Comparison of ENCODE assay signal across 1 cellular context in the genomic region with DNA sequence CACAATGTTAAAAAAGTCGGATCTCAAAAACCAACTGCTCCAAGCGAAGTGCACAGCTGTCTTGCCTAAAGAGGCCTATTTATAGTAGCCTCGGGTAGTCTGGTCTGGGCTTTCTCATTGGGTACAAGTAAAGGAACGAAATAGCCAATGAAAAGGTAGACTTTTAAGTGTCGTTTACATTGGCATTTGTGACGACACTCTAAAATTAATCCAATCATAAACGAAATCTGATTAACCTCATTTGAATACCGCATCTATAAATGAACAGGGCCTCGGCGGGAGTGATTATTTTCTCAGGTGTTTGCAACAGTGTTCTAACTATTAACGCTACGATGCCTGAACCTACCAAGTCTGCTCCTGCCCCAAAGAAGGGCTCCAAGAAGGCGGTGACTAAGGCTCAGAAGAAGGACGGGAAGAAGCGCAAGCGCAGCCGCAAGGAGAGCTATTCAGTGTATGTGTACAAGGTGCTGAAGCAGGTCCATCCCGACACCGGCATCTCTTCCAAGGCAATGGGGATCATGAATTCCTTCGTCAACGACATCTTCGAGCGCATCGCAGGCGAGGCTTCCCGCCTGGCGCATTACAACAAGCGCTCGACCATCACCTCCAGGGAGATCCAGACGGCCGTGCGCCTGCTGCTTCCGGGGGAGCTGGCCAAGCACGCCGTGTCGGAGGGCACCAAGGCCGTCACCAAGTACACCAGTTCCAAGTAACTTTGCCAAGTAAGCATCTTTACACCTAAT.
TF ChIP-seq lines count a peak whose summit lies in the region.

No MANE protein-coding gene starts in this region.

TF ChIP-seq in HepG2, 621 proteins besides CTCF, POLR2A, EP300 and RAD21 (continued from another document and continues in another):
- TF ChIP-seq, protein P1, sequence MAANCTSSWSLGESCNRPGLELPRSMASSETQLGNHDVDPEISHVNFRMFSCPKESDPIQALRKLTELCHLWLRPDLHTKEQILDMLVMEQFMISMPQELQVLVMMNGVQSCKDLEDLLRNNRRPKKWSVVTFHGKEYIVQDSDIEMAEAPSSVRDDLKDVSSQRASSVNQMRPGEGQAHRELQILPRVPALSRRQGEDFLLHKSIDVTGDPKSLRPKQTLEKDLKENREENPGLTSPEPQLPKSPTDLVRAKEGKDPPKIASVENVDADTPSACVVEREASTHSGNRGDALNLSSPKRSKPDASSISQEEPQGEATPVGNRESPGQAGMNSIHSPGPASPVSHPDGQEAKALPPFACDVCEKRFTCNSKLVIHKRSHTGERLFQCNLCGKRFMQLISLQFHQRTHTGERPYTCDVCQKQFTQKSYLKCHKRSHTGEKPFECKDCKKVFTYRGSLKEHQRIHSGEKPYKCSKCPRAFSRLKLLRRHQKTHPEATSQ (CRISPR knock-in tag; IDR thresholded peaks at IDR 0.05; ENCODE audit: borderline replicate concordance): peak; percentile 95; the same call in 1 of the 2 replicates
- TF ChIP-seq NFIC (IDR thresholded peaks at IDR 0.05; ENCODE audit: low read length) (peak; percentile 48; the same call in 1 of the 2 replicates), FOXA3 (CRISPR knock-in tag; IDR thresholded peaks at IDR 0.05) (0 out of 2 replicates have a peak, but pooled peaks have one; percentile 60), NFKB2 (CRISPR knock-in tag; IDR thresholded peaks at IDR 0.05; ENCODE audit: borderline replicate concordance) (no peak; the same call in 1 of the 2 replicates), SUZ12 (IDR thresholded peaks at IDR 0.05; ENCODE audit: low read depth, low read length) (0 out of 2 replicates have a peak, but pooled peaks have one; percentile 4), NR2C2 (CRISPR knock-in tag; IDR thresholded peaks at IDR 0.05; ENCODE audit: borderline replicate concordance) (no peak), SMARCC2 (IDR thresholded peaks at IDR 0.05) (no peak), FLYWCH1 (CRISPR knock-in tag; IDR thresholded peaks at IDR 0.05) (0 out of 2 replicates have a peak, but pooled peaks have one; percentile 65), ZNF446 (CRISPR knock-in tag; IDR thresholded peaks at IDR 0.05) (no peak), GABPA (IDR thresholded peaks at IDR 0.05; ENCODE audit: low read depth, low read length) (no peak), GABPA (CRISPR knock-in tag; IDR thresholded peaks at IDR 0.05; ENCODE audit: low read depth) (no peak; the same call in none of the 2 replicates), TBL1XR1 (IDR thresholded peaks at IDR 0.05; ENCODE audit: borderline replicate concordance, low read length, partially characterized antibody) (peak; percentile 40), ELK4 (CRISPR knock-in tag; IDR thresholded peaks at IDR 0.05; ENCODE audit: borderline replicate concordance) (no peak), PPARG (CRISPR knock-in tag; conservative IDR thresholded peaks at IDR 0.05) (peak; percentile 20), JUN (CRISPR knock-in tag; IDR thresholded peaks at IDR 0.05) (0 out of 2 replicates have a peak, but pooled peaks have one; percentile 16), ZBTB46 (CRISPR knock-in tag; IDR thresholded peaks at IDR 0.05; ENCODE audit: borderline replicate concordance) (no peak), MNT (IDR thresholded peaks at IDR 0.05) (no peak), ZNF646 (CRISPR knock-in tag; IDR thresholded peaks at IDR 0.05) (no peak), RBFOX2 (IDR thresholded peaks at IDR 0.05; ENCODE audit: low read depth, low read length) (peak; percentile 90; the same call in 1 of the 2 replicates), RFX1 (IDR thresholded peaks at IDR 0.05) (no peak), ZNF691 (CRISPR knock-in tag; IDR thresholded peaks at IDR 0.05; ENCODE audit: borderline replicate concordance, low read depth) (peak; percentile 68; the same call in 1 of the 2 replicates), ELF4 (CRISPR knock-in tag; IDR thresholded peaks at IDR 0.05; ENCODE audit: borderline replicate concordance) (0 out of 2 replicates have a peak, but pooled peaks have one; percentile 56), HNF4G (IDR thresholded peaks at IDR 0.05; ENCODE audit: borderline replicate concordance, low read depth, low read length) (no peak), HNF4G (CRISPR knock-in tag; IDR thresholded peaks at IDR 0.05; ENCODE audit: borderline replicate concordance, low read depth) (0 out of 2 replicates have a peak, but pooled peaks have one; percentile 34), ZNF207 (IDR thresholded peaks at IDR 0.05; ENCODE audit: borderline replicate concordance) (no peak), ZNF615 (CRISPR knock-in tag; IDR thresholded peaks at IDR 0.05; ENCODE audit: borderline replicate concordance) (no peak), BHLHE40 (IDR thresholded peaks at IDR 0.05; ENCODE audit: low read length) (0 out of 2 replicates have a peak, but pooled peaks have one; percentile 23), ZNF512 (CRISPR knock-in tag; IDR thresholded peaks at IDR 0.05) (no peak), ZNF44 (CRISPR knock-in tag; IDR thresholded peaks at IDR 0.05) (no peak), MTA3 (CRISPR knock-in tag; IDR thresholded peaks at IDR 0.05) (no peak), SOX5 (CRISPR knock-in tag; IDR thresholded peaks at IDR 0.05; ENCODE audit: borderline replicate concordance) (peak; percentile 55), SRF (IDR thresholded peaks at IDR 0.05; ENCODE audit: low read depth, low read length) (peak; percentile 1; the same call in 1 of the 2 replicates), ZNF841 (CRISPR knock-in tag; IDR thresholded peaks at IDR 0.05; ENCODE audit: borderline replicate concordance) (peak; percentile 67; the same call in 1 of the 2 replicates), FOXC1 (CRISPR knock-in tag; IDR thresholded peaks at IDR 0.05; ENCODE audit: borderline replicate concordance) (peak; percentile 81; the same call in 1 of the 2 replicates), THYN1 (CRISPR knock-in tag; IDR thresholded peaks at IDR 0.05; ENCODE audit: borderline replicate concordance, low read depth) (no peak), FOXJ3 (CRISPR knock-in tag; IDR thresholded peaks at IDR 0.05; ENCODE audit: borderline replicate concordance) (peak; percentile 62; the same call in 1 of the 2 replicates), CENPT (CRISPR knock-in tag; IDR thresholded peaks at IDR 0.05; ENCODE audit: low read depth) (no peak)
- TF ChIP-seq, protein P2, sequence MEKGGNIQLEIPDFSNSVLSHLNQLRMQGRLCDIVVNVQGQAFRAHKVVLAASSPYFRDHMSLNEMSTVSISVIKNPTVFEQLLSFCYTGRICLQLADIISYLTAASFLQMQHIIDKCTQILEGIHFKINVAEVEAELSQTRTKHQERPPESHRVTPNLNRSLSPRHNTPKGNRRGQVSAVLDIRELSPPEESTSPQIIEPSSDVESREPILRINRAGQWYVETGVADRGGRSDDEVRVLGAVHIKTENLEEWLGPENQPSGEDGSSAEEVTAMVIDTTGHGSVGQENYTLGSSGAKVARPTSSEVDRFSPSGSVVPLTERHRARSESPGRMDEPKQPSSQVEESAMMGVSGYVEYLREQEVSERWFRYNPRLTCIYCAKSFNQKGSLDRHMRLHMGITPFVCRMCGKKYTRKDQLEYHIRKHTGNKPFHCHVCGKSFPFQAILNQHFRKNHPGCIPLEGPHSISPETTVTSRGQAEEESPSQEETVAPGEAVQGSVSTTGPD (CRISPR knock-in tag; IDR thresholded peaks at IDR 0.05): no peak
- TF ChIP-seq, protein P3, sequence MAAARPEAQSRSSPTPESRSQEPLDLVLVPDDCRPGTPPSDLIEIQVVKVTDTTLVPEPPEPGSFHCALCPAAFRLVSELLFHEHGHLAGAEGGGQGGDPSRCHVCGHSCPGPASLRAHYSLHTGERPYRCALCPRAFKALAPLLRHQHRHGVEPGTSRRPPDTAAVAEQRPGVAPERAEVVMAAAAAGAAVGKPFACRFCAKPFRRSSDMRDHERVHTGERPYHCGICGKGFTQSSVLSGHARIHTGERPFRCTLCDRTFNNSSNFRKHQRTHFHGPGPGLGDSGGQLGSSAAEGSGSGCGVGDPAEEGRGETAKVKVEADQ (CRISPR knock-in tag; IDR thresholded peaks at IDR 0.05; ENCODE audit: borderline replicate concordance): no peak; the same call in 1 of the 2 replicates
